ENCODE assay signal across 8 cellular contexts in the genomic region with DNA sequence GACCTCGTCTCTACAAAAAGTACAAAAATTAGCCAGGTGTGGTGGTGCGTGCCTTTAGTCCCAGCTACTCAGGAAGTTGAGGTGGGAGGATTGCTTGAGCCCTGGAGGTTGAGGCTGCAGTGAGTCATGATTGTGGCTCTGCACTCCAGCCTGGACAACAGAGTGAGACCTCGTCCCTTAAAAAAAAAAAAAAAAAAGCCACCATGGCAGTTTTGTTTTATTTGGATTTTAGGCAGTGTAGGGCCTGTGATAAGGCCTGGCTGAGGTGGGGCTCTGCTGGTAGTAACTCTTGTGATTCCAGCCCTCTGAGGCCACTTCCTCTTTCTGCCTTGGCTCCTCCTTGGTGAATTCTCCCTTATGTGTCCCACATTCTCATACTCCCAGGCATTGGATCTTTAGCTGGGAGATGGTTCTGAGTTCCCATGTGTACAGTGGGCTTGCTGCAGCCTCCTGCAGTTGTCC. TPM values are rescaled to one million over a fixed set of nuclear protein-coding genes. Genes with fewer than 3 reads are reported as not detected.
DNase-seq lines count a peak whose midpoint lies in the region; ATAC-seq and TF ChIP-seq lines count a peak whose summit lies in the region.

No MANE protein-coding gene starts in this region.

- peak overlapping the region; percentile 74 for H3K27ac Mint-ChIP-seq in activated naive CD8-positive, alpha-beta T cell treated with anti-CD3 and anti-CD28 coated beads, Interleukin-2, amount 50 U/mL, for 24 hours
- H3K27ac Mint-ChIP-seq in mesothelial cell of epicardium = peak overlapping the region; percentile 86

- peak overlapping the region; percentile 34 for H3K4me3 Mint-ChIP-seq in activated naive CD8-positive, alpha-beta T cell treated with anti-CD3 and anti-CD28 coated beads, Interleukin-2, amount 50 U/mL, for 24 hours
- no peak overlapping the region for H3K4me3 Mint-ChIP-seq in mesothelial cell of epicardium

- peaks cover 6% of the 10 kb centered on the region for H3K9me3 Mint-ChIP-seq in activated naive CD8-positive, alpha-beta T cell treated with anti-CD3 and anti-CD28 coated beads, Interleukin-2, amount 50 U/mL, for 24 hours
- no peaks in the 10 kb centered on the region for H3K9me3 Mint-ChIP-seq in mesothelial cell of epicardium

- no peaks in the 10 kb centered on the region for H3K27me3 ChIP-seq in MG63

- DNase-seq in EH (ENCODE audit: low read depth) (peak; percentile 74), MG63 (peak; percentile 35), mesothelial cell of epicardium (ENCODE audit: low spot score in 2 of 2, unreplicated experiment in 2 of 2) (no peak), NCI-H1417 (lab: John Stamatoyannopoulos, UW) (no peak), NCI-H748 treated with DMSO at 0.1 percent for 48 hours (lab: John Stamatoyannopoulos, UW) (no peak)
- no peak for DNase-seq in activated naive CD8-positive, alpha-beta T cell treated with anti-CD3 and anti-CD28 coated beads, Interleukin-2, amount 50 U/mL, for 24 hours

- peaks cover 26% of the 10 kb centered on the region for H3K36me3 Mint-ChIP-seq in activated naive CD8-positive, alpha-beta T cell treated with anti-CD3 and anti-CD28 coated beads, Interleukin-2, amount 50 U/mL, for 24 hours (ENCODE audit: low read depth)
- H3K36me3 Mint-ChIP-seq in mesothelial cell of epicardium = peaks cover 5% of the 10 kb centered on the region

- H3K36me3 ChIP-seq in MG63 = peaks cover 30% of the 10 kb centered on the region

- no peak overlapping the region for H3K4me3 ChIP-seq in MG63

- H3K27me3 Mint-ChIP-seq in activated naive CD8-positive, alpha-beta T cell treated with anti-CD3 and anti-CD28 coated beads, Interleukin-2, amount 50 U/mL, for 24 hours = no peaks in the 10 kb centered on the region
- H3K27me3 Mint-ChIP-seq in mesothelial cell of epicardium (ENCODE audit: low read depth) = no peaks in the 10 kb centered on the region

- peak; percentile 18 for ATAC-seq in activated naive CD8-positive, alpha-beta T cell treated with anti-CD3 and anti-CD28 coated beads, Interleukin-2, amount 50 U/mL, for 24 hours
- no peak for ATAC-seq in GM19328 (IDR thresholded peaks at IDR 0.05; ENCODE audit: unreplicated experiment)
- ATAC-seq in HG03342 (IDR thresholded peaks at IDR 0.05; ENCODE audit: unreplicated experiment) = no peak

- H3K4me1 Mint-ChIP-seq in activated naive CD8-positive, alpha-beta T cell treated with anti-CD3 and anti-CD28 coated beads, Interleukin-2, amount 50 U/mL, for 24 hours = peaks cover 76% of the 10 kb centered on the region
- H3K4me1 Mint-ChIP-seq in mesothelial cell of epicardium = peaks cover 10% of the 10 kb centered on the region

- no peak for TF ChIP-seq CTCF in mesothelial cell of epicardium (IDR thresholded peaks at IDR 0.05; ENCODE audit: unreplicated experiment)

- H3K9me3 ChIP-seq in MG63 = no peaks in the 10 kb centered on the region

RNA-seq across cellular contexts. Expression of a gene that starts 39.2 kb away (rescaled TPM):
- total RNA-seq in MG63 (2014; rRNA removed; shearing (Covaris generic); ENCODE audit: low replicate concordance) = 46.3 and 69.1 TPM in 2 replicates
- total RNA-seq in mesothelial cell of epicardium = 112 to 113 TPM (median 113 TPM) in 3 replicates

Comparison
In these comparisons a context has a peak if more than half of its experiments do, and no peak if none do; other contexts are left out.
1. DNase-seq: peak in EH (single experiment) and MG63 (single experiment); none in activated naive CD8-positive, alpha-beta T cell treated with anti-CD3 and anti-CD28 coated beads, Interleukin-2, amount 50 U/mL, for 24 hours (single experiment), mesothelial cell of epicardium (0 of 2), NCI-H1417 (0 of 3) and NCI-H748 treated with DMSO at 0.1 percent for 48 hours (single experiment).